ENCODE assay signal across 15 cellular contexts in genomic region chr2:36468463-36469266, GRCh38.
DNase-seq lines count a peak whose midpoint lies in the region; ATAC-seq and TF ChIP-seq lines count a peak whose summit lies in the region.
"Had no signal": no experiment of that assay in that cellular context is flagged by ENCODE, and none has a peak within 500 bp of the region (broad histone marks: within the 10 kb centered on the region; RNA-seq: fewer than 3 reads in every experiment).

No MANE protein-coding gene starts in this region.

- BruUV-seq in IMR-90 (replicated peaks; lab: Mats Ljungman, UMichigan) (no TSS peak), MCF 10A (replicated peaks; lab: Mats Ljungman, UMichigan) (no TSS peak)

- peak overlapping the region; percentile 88 for H4K91ac ChIP-seq in IMR-90 (ENCODE audit: insufficient read depth, low read depth, low read length)

- no peaks in the 10 kb centered on the region for H3K27me3 Mint-ChIP-seq in MCF 10A (ENCODE audit: insufficient read depth, unreplicated experiment)
- H3K27me3 Mint-ChIP-seq: naive B cell had no signal

- CTCF ChIA-PET in IMR-90 (lab: Yijun Ruan, JAX) (interaction anchor here (1.0 kb wide), 1 partner anchor 24 kb away, joined by 3 read pairs; no protein-coding TSS in a partner anchor), MCF 10A (lab: Yijun Ruan, JAX) (interaction anchor here (0.6 to 0.9 kb wide), 2 partner anchors 19 to 20 kb away, joined by 3 read pairs; no protein-coding TSS in a partner anchor)

- H2BK120ac ChIP-seq in IMR-90 (ENCODE audit: low read depth, low read length), result peak overlapping the region; percentile 93

- H2AFZ ChIP-seq in IMR-90 (replicated peaks; ENCODE audit: low read length, poor library complexity), result peak overlapping the region; percentile 64

- H3K36me3 Mint-ChIP-seq in MCF 10A (ENCODE audit: insufficient read depth, unreplicated experiment), result peaks cover 77% of the 10 kb centered on the region

- H4K5ac ChIP-seq in IMR-90 (ENCODE audit: low read depth, low read length), result peak overlapping the region; percentile 69

- dilution Hi-C loops in IMR-90 (cut with HindIII; ENCODE audit: low sequenced_read_pairs, unreplicated experiment), result no loop called here

- TF ChIP-seq CTCF in IMR-90 (conservative IDR thresholded peaks at IDR 0.05; ENCODE audit: low read depth, low read length), result 0 out of 2 replicates have a peak, but pooled peaks have one; percentile 1
- TF ChIP-seq CTCF in MCF 10A (IDR thresholded peaks at IDR 0.05; ENCODE audit: unreplicated experiment), result no peak

- H3K4me3 ChIP-seq in IMR-90 (ENCODE audit: insufficient read depth, low read depth, low read length), result no peak overlapping the region
- H3K4me3 ChIP-seq in subcutaneous abdominal adipose tissue (ENCODE audit: low read depth in 1 of 5, low read length in 5 of 5), result no peak overlapping the region
- H3K4me3 ChIP-seq in MG63, result no peak overlapping the region
- H3K4me3 ChIP-seq: Peyer's patch, right lobe of liver had no signal

- peak; percentile 72 for ATAC-seq in IMR-90 (ENCODE audit: low read depth)
- ATAC-seq in GM21619 (IDR thresholded peaks at IDR 0.05; ENCODE audit: unreplicated experiment), result no peak

- no peaks in the 10 kb centered on the region for H3K9me3 Mint-ChIP-seq in MCF 10A (ENCODE audit: unreplicated experiment)

- H2BK20ac ChIP-seq in IMR-90 (ENCODE audit: low read depth, low read length), result peak overlapping the region; percentile 90; the same call in 1 of the 2 replicates

- H3K79me1 ChIP-seq in IMR-90 (ENCODE audit: low read depth in 1 of 2, low read length in 2 of 2), result peaks cover 55 to 72% of the 10 kb centered on the region in 2 experiments

- H3K23ac ChIP-seq in IMR-90 (ENCODE audit: low read depth, low read length), result peak overlapping the region; percentile 81; the same call in 1 of the 2 replicates

- peaks cover 9% of the 10 kb centered on the region; the same call in 1 of the 2 replicates for H4K20me1 ChIP-seq in IMR-90 (ENCODE audit: insufficient read depth, low read length)

- H3K4me2 ChIP-seq in IMR-90 (ENCODE audit: low read depth, low read length), result peak overlapping the region; percentile 58

- no peak for TF ChIP-seq POLR2A in IMR-90 (IDR thresholded peaks at IDR 0.05; ENCODE audit: low read depth, low read length)

- H3K36me3 ChIP-seq in IMR-90 (ENCODE audit: control insufficient read depth, insufficient read depth, low read length) (peaks cover 47% of the 10 kb centered on the region), subcutaneous abdominal adipose tissue (ENCODE audit: control insufficient read depth in 5 of 5, insufficient read depth in 5 of 5, low read length in 5 of 5) (peaks cover 25 to 42% (median 37%) of the 10 kb centered on the region in 5 donors), MG63 (peaks cover 98% of the 10 kb centered on the region)

- peak overlapping the region; percentile 95 for H3K18ac ChIP-seq in IMR-90 (ENCODE audit: low read depth, low read length)

- peaks cover 11% of the 10 kb centered on the region for H3K4me1 Mint-ChIP-seq in MCF 10A (ENCODE audit: insufficient read depth, unreplicated experiment)

- no CpG with 5 or more reads among the region's 10 CpGs for WGBS in IMR-90 (ENCODE audit: extremely low coverage in 2 of 2, insufficient read length in 1 of 2), 2 experiments

- peaks cover 20% of the 10 kb centered on the region for H3K9me1 ChIP-seq in IMR-90 (ENCODE audit: insufficient read depth, low read length)

- no peak overlapping the region for H2AK9ac ChIP-seq in IMR-90 (replicated peaks; ENCODE audit: low read depth, low read length, poor library complexity)

- peak overlapping the region; percentile 79 for H3K27ac ChIP-seq in IMR-90 (ENCODE audit: insufficient read depth, low read length)
- peak overlapping the region; percentile 69 for H3K27ac ChIP-seq in subcutaneous abdominal adipose tissue (ENCODE audit: low read depth, low read length)
- H3K27ac ChIP-seq: Peyer's patch, right lobe of liver had no signal

- peak overlapping the region; percentile 92 for H2BK15ac ChIP-seq in IMR-90 (ENCODE audit: low read depth, low read length)

- H3K9me3 ChIP-seq in IMR-90 (ENCODE audit: control insufficient read depth, insufficient read depth, low read length) (peaks cover 7% of the 10 kb centered on the region), subcutaneous abdominal adipose tissue (ENCODE audit: control insufficient read depth in 5 of 5, low read length in 5 of 5) (no peaks in the 10 kb centered on the region), MG63 (no peaks in the 10 kb centered on the region; the same call in 1 of the 2 replicates)
- H3K9me3 ChIP-seq: Peyer's patch, right lobe of liver had no signal

- intact Hi-C loops in IMR-90 (cut with micrococcal nuclease) (no loop called here), MCF 10A (cut with micrococcal nuclease) (no loop called here)

- H3K56ac ChIP-seq in IMR-90 (ENCODE audit: extremely low read depth, insufficient read depth, low read length), result peak overlapping the region; percentile 13

- in situ Hi-C loops in IMR-90 (cut with MboI; ENCODE audit: low sequenced_read_pairs), result no loop called here

- H3K9ac ChIP-seq in IMR-90 (ENCODE audit: low read depth, low read length), result 0 out of 2 replicates have a peak overlapping the region, but pooled peaks have one; percentile 38
- no peak overlapping the region for H3K9ac ChIP-seq in subcutaneous abdominal adipose tissue (ENCODE audit: low read length in 5 of 5)

- peak overlapping the region; percentile 54 for H3K27ac Mint-ChIP-seq in MCF 10A (ENCODE audit: low read depth, unreplicated experiment)
- H3K27ac Mint-ChIP-seq: naive B cell had no signal

- peak overlapping the region; percentile 84 for H3K14ac ChIP-seq in IMR-90 (replicated peaks; ENCODE audit: low read depth, low read length)

- H2BK5ac ChIP-seq in IMR-90 (ENCODE audit: low read depth, low read length, poor library complexity, severe bottlenecking), result peak overlapping the region; percentile 81

- H2AK5ac ChIP-seq in IMR-90 (ENCODE audit: low read depth, low read length), result peak overlapping the region; percentile 94

- H3K27me3 ChIP-seq in IMR-90 (ENCODE audit: control insufficient read depth, insufficient read depth, low read length), result no peaks in the 10 kb centered on the region
- H3K27me3 ChIP-seq in subcutaneous abdominal adipose tissue (ENCODE audit: control insufficient read depth in 5 of 5, insufficient read depth in 4 of 5, low read length in 5 of 5), result no peaks in the 10 kb centered on the region
- H3K27me3 ChIP-seq in MG63, result no peaks in the 10 kb centered on the region
- H3K27me3 ChIP-seq: Peyer's patch, right lobe of liver had no signal

- H3K4ac ChIP-seq in IMR-90 (ENCODE audit: low read depth, low read length), result peak overlapping the region; percentile 83

- TF ChIP-seq RAD21 in IMR-90 (IDR thresholded peaks at IDR 0.05; ENCODE audit: low read length), result no peak

- H3K4me3 Mint-ChIP-seq in MCF 10A (ENCODE audit: unreplicated experiment), result no peak overlapping the region
- H3K4me3 Mint-ChIP-seq: naive B cell had no signal

- H3K4me1 ChIP-seq in IMR-90 (ENCODE audit: control insufficient read depth, insufficient read depth, low read length) (peaks cover 16% of the 10 kb centered on the region), subcutaneous abdominal adipose tissue (ENCODE audit: control insufficient read depth in 5 of 5, insufficient read depth in 5 of 5, low read length in 5 of 5) (peaks cover 0 to 27% (median 22%) of the 10 kb centered on the region in 5 donors)
- H3K4me1 ChIP-seq: Caco-2, Peyer's patch, right lobe of liver had no signal

- peak; percentile 94 for DNase-seq in IMR-90
- peak; percentile 34 for DNase-seq in MCF 10A (ENCODE audit: unreplicated experiment)
- DNase-seq in foreskin melanocyte, result peak; percentile 74
- DNase-seq in MG63, result no peak
- DNase-seq in midbrain (lab: John Stamatoyannopoulos, UW), result no peak
- DNase-seq in stimulated activated CD4-positive, alpha-beta T cell treated with anti-CD3 and anti-CD28 coated beads, Interleukin-4, amount 100 ng/mL, for 24 hours, result no peak
- DNase-seq: Caco-2, naive B cell, NCI-H1105 treated with DMSO at 0.1 percent for 48 hours, NCI-H2227 treated with DMSO at 0.1 percent for 48 hours, Peyer's patch, right lobe of liver, T-helper 2 cell had no signal

- POLR2A ChIA-PET in IMR-90 (lab: Charles Lee; ENCODE audit: unreplicated experiment) (no interaction called here), MCF 10A (lab: Yijun Ruan, JAX) (no interaction called here)

- H4K8ac ChIP-seq in IMR-90 (ENCODE audit: low read depth in 2 of 2, low read length in 2 of 2), result peak overlapping the region; percentile 82 to 84

TF ChIP-seq in IMR-90, 13 proteins besides CTCF, POLR2A, EP300 and RAD21:
- TF ChIP-seq SMC3 (IDR thresholded peaks at IDR 0.05; ENCODE audit: low read depth, low read length) (no peak), USF2 (IDR thresholded peaks at IDR 0.05; ENCODE audit: low read depth, low read length) (no peak), MXI1 (IDR thresholded peaks at IDR 0.05; ENCODE audit: borderline replicate concordance, low read depth, low read length) (no peak), CHD1 (IDR thresholded peaks at IDR 0.05; ENCODE audit: low read depth, low read length) (no peak), RFX5 (IDR thresholded peaks at IDR 0.05; ENCODE audit: low read depth, low read length) (no peak), RCOR1 (IDR thresholded peaks at IDR 0.05; ENCODE audit: insufficient replicate concordance, low read length) (no peak), FOS (IDR thresholded peaks at IDR 0.05; ENCODE audit: low read depth, low read length) (no peak)

Comparison
In these comparisons a context has a peak if more than half of its experiments do, and no peak if none do; other contexts are left out.
1. DNase-seq: peak in IMR-90 (single experiment), MCF 10A (single experiment) and foreskin melanocyte (single experiment); none in MG63 (single experiment), midbrain (single experiment) and stimulated activated CD4-positive, alpha-beta T cell treated with anti-CD3 and anti-CD28 coated beads, Interleukin-4, amount 100 ng/mL, for 24 hours (single experiment).